Comparison of ENCODE assay signal across 34 cellular contexts in the genomic region with DNA sequence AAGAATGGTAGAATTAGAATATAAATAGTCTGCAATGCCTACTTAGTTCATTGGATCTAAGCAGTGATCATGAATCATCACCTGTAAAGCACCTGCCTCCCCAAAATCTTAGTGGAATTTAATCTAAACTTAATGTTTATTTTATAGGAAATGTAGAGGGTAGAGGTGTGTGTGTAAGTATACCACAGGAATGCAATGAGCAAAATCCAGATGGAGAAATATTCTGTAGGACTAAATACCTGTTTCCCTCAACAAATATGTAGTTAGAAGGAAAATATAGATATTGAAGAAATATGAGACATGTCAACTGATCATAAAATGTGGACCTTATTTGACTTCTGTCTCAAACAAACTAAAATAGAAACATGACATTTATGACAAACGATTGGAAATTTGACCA.
"Had no signal": no experiment of that assay in that cellular context is flagged by ENCODE, and none has a peak within 500 bp of the region (broad histone marks: within the 10 kb centered on the region; RNA-seq: fewer than 3 reads in every experiment).

No MANE protein-coding gene starts in this region.

- DNase-seq: activated effector memory CD4-positive, alpha-beta T cell treated with anti-CD3 and anti-CD28 coated beads, Interleukin-2, amount 50 U/mL, for 16 hours; activated effector memory CD4-positive, alpha-beta T cell treated with Interleukin-2 at 50 U/mL for 16 hours; activated gamma-delta T cell; activated gamma-delta T cell treated with Interleukin-2 at 50 U/mL for 16 hours; activated naive CD4-positive, alpha-beta T cell; activated naive CD4-positive, alpha-beta T cell treated with anti-CD3 and anti-CD28 coated beads for 36 hours; activated naive CD4-positive, alpha-beta T cell treated with anti-CD3 and anti-CD28 coated beads, Interleukin-2, amount 10 ng/mL, durations not matched to agents 7 days and 5 days; activated naive CD4-positive, alpha-beta T cell treated with anti-CD3 and anti-CD28 coated beads, Interleukin-2, amount 50 U/mL, for 16 hours; activated naive CD4-positive, alpha-beta T cell treated with Interleukin-2 at 50 U/mL for 16 hours; activated naive CD8-positive, alpha-beta T cell treated with anti-CD3 and anti-CD28 coated beads for 36 hours; activated naive CD8-positive, alpha-beta T cell treated with anti-CD3 and anti-CD28 coated beads, Interleukin-2, amount 10 ng/mL, durations not matched to agents 7 days and 5 days; activated naive CD8-positive, alpha-beta T cell treated with anti-CD3 and anti-CD28 coated beads, Interleukin-2, amount 50 U/mL, for 24 hours; activated T-cell treated with anti-CD3 and anti-CD28 coated beads, Interleukin-2, amount 50 U/mL, for 1 hour; activated T-cell treated with anti-CD3 and anti-CD28 coated beads, Interleukin-2, amount 50 U/mL, for 24 hours; activated T-cell treated with anti-CD3 and anti-CD28 coated beads, Interleukin-2, amount 50 U/mL, for 4 hours; activated T-cell treated with anti-CD3 and anti-CD28 coated beads, Interleukin-2, amount 50 U/mL, for 48 hours; activated T-cell treated with anti-CD3 and anti-CD28 coated beads, Interleukin-2, amount 50 U/mL, for 72 hours; adrenal gland; amniotic stem cell; amygdala; anterior cingulate cortex; aorta; body of pancreas; brain microvascular endothelial cell; caudate nucleus; central memory CD4-positive, alpha-beta T cell; cerebellar nuclear complex had no signal

- H3K27me3 ChIP-seq: adrenal gland, ascending aorta, body of pancreas, brain microvascular endothelial cell, breast epithelium, cardiac muscle cell had no signal

- H3K4me1 ChIP-seq: adrenal gland, ascending aorta, body of pancreas, breast epithelium had no signal

- H3K27ac ChIP-seq: adrenal gland, ascending aorta, body of pancreas, brain microvascular endothelial cell, breast epithelium, cardiac muscle cell had no signal

- H3K9me3 ChIP-seq: adrenal gland, ascending aorta, body of pancreas, breast epithelium had no signal

- H3K36me3 ChIP-seq: adrenal gland, ascending aorta, brain microvascular endothelial cell, breast epithelium, cardiac muscle cell had no signal

- H3K4me3 ChIP-seq: adrenal gland, ascending aorta, body of pancreas, breast epithelium, cardiac muscle cell had no signal

- FAIRE-seq: astrocyte, bronchial epithelial cell had no signal

- ATAC-seq: activated naive CD4-positive, alpha-beta T cell treated with anti-CD3 and anti-CD28 coated beads, Interleukin-2, amount 50 U/mL, for 72 hours; activated naive CD8-positive, alpha-beta T cell treated with anti-CD3 and anti-CD28 coated beads, Interleukin-2, amount 50 U/mL, for 24 hours; activated T-cell treated with anti-CD3 and anti-CD28 coated beads, Interleukin-2, amount 50 U/mL, for 4 hours; activated T-cell treated with anti-CD3 and anti-CD28 coated beads, Interleukin-2, amount 50 U/mL, for 72 hours; activated T-helper 17 cell treated with anti-CD3 and anti-CD28 coated beads, Interleukin-2, amount 50 U/mL, for 72 hours; body of pancreas had no signal
